ENCODE assay signal across 13 cellular contexts in genomic region chr3:182618981-182619591, GRCh38.
DNase-seq lines count a peak whose midpoint lies in the region; ATAC-seq, FAIRE-seq and TF ChIP-seq lines count a peak whose summit lies in the region.
"Had no signal": no experiment of that assay in that cellular context is flagged by ENCODE, and none has a peak within 500 bp of the region (broad histone marks: within the 10 kb centered on the region; RNA-seq: fewer than 3 reads in every experiment).

No MANE protein-coding gene starts in this region.

- H3K4me1 Mint-ChIP-seq in activated CD8-positive, alpha-beta T cell treated with anti-CD3 and anti-CD28 coated beads for 36 hours (ENCODE audit: low read depth) = no peaks in the 10 kb centered on the region
- H3K4me1 Mint-ChIP-seq in immature natural killer cell = no peaks in the 10 kb centered on the region

- TF ChIP-seq EP300 in SK-N-SH (IDR thresholded peaks at IDR 0.05; ENCODE audit: borderline replicate concordance in 1 of 2, low read depth in 1 of 2, low read length in 1 of 2) = no peak

- H3K27ac ChIP-seq in MM.1S (ENCODE audit: low read length) (peak overlapping the region; percentile 33; the same call in 1 of the 2 replicates), SK-N-SH (ENCODE audit: low read depth in 2 of 2, low read length in 1 of 2) (no peak overlapping the region), keratinocyte (ENCODE audit: control insufficient read depth, insufficient read depth, low read length) (peak overlapping the region; percentile 65)
- H3K27ac ChIP-seq: C4-2B, stomach had no signal

- POLR2A ChIA-PET in SK-N-SH (lab: Yijun Ruan, JAX) = no interaction called here
- POLR2A ChIA-PET in activated CD8-positive, alpha-beta T cell treated with anti-CD3 and anti-CD28 coated beads for 36 hours (lab: Charles Lee) = no interaction called here

- H4K20me1 ChIP-seq in MM.1S (ENCODE audit: insufficient read depth, low read length) (no peaks in the 10 kb centered on the region), SK-N-SH (ENCODE audit: insufficient read depth) (no peaks in the 10 kb centered on the region), keratinocyte (ENCODE audit: control insufficient read depth, extremely low read depth, insufficient read depth, low read length) (no peaks in the 10 kb centered on the region)

- peaks cover 4% of the 10 kb centered on the region for H3F3A ChIP-seq in MM.1S (ENCODE audit: insufficient read depth, low read length)
- no peaks in the 10 kb centered on the region for H3F3A ChIP-seq in SK-N-SH (replicated peaks; ENCODE audit: insufficient read depth)

- H3K4me2 ChIP-seq in MM.1S (ENCODE audit: low read depth, low read length) (peak overlapping the region; percentile 41), SK-N-SH (no peak overlapping the region), keratinocyte (ENCODE audit: control insufficient read depth, extremely low read depth, insufficient read depth, low read depth, low read length) (peak overlapping the region; percentile 42)

- H3K4me3 Mint-ChIP-seq in activated CD8-positive, alpha-beta T cell treated with anti-CD3 and anti-CD28 coated beads for 36 hours = no peak overlapping the region
- H3K4me3 Mint-ChIP-seq in immature natural killer cell = no peak overlapping the region
- H3K4me3 Mint-ChIP-seq: neural crest cell had no signal

- H3K27me3 ChIP-seq in MM.1S (replicated peaks; ENCODE audit: insufficient read depth, low read length) = no peaks in the 10 kb centered on the region
- H3K27me3 ChIP-seq in SK-N-SH (ENCODE audit: insufficient read depth) = no peaks in the 10 kb centered on the region
- no peaks in the 10 kb centered on the region for H3K27me3 ChIP-seq in keratinocyte (ENCODE audit: control insufficient read depth, extremely low read depth, insufficient read depth, low read length)
- H3K27me3 ChIP-seq: stomach had no signal

- no peaks in the 10 kb centered on the region for H3K9me3 Mint-ChIP-seq in activated CD8-positive, alpha-beta T cell treated with anti-CD3 and anti-CD28 coated beads for 36 hours
- peaks cover 0 to 2% (median 0%) of the 10 kb centered on the region in 6 donors for H3K9me3 Mint-ChIP-seq in immature natural killer cell
- H3K9me3 Mint-ChIP-seq: neural crest cell had no signal

- no peaks in the 10 kb centered on the region for H3K36me3 ChIP-seq in MM.1S (replicated peaks; ENCODE audit: insufficient read depth, low read length)
- no peaks in the 10 kb centered on the region for H3K36me3 ChIP-seq in SK-N-SH (replicated peaks in 1 of 2; ENCODE audit: control insufficient read depth in 1 of 2, insufficient read depth in 2 of 2, low read length in 1 of 2)
- no peaks in the 10 kb centered on the region for H3K36me3 ChIP-seq in keratinocyte (ENCODE audit: control insufficient read depth in 2 of 2, extremely low read depth in 1 of 2, insufficient read depth in 2 of 2, low read length in 2 of 2)
- H3K36me3 ChIP-seq: stomach had no signal

- dilution Hi-C loops in keratinocyte (cut with MboI; ENCODE audit: extremely low pct_ligation_motif_present, low sequenced_read_pairs) = no loop called here

- no peaks in the 10 kb centered on the region for H3K79me2 ChIP-seq in MM.1S (ENCODE audit: low read length)
- H3K79me2 ChIP-seq in SK-N-SH (ENCODE audit: insufficient read depth) = no peaks in the 10 kb centered on the region
- no peaks in the 10 kb centered on the region for H3K79me2 ChIP-seq in keratinocyte (ENCODE audit: control insufficient read depth, insufficient read depth, low read length)

- intact Hi-C loops in head of caudate nucleus (cut with DNase I) = loop anchor here (5.0 kb wide), 1 partner anchor 917 kb away; no protein-coding TSS in a partner anchor
- intact Hi-C loops in activated CD8-positive, alpha-beta T cell treated with anti-CD3 and anti-CD28 coated beads for 36 hours (cut with micrococcal nuclease) = no loop called here

- H3K4me1 ChIP-seq in MM.1S (ENCODE audit: low read length) (peaks cover 34% of the 10 kb centered on the region), SK-N-SH (ENCODE audit: control insufficient read depth in 1 of 2, insufficient read depth in 2 of 2, low read depth in 1 of 2, low read length in 1 of 2) (no peaks in the 10 kb centered on the region; a peak in 2 of 4 replicates), keratinocyte (ENCODE audit: control insufficient read depth, extremely low read depth, insufficient read depth, low read length) (peaks cover 23% of the 10 kb centered on the region)

- H3K9me2 ChIP-seq in MM.1S (replicated peaks; ENCODE audit: insufficient read depth, low read length) = no peaks in the 10 kb centered on the region
- H3K9me2 ChIP-seq in SK-N-SH = no peaks in the 10 kb centered on the region

- no peaks in the 10 kb centered on the region for H3K36me3 Mint-ChIP-seq in activated CD8-positive, alpha-beta T cell treated with anti-CD3 and anti-CD28 coated beads for 36 hours (ENCODE audit: low read depth)
- no peaks in the 10 kb centered on the region for H3K36me3 Mint-ChIP-seq in immature natural killer cell

- H3K9me3 ChIP-seq in MM.1S (replicated peaks; ENCODE audit: insufficient read depth, low read length) (no peaks in the 10 kb centered on the region), SK-N-SH (no peaks in the 10 kb centered on the region), keratinocyte (ENCODE audit: control insufficient read depth, low read depth, low read length) (no peaks in the 10 kb centered on the region)
- H3K9me3 ChIP-seq: stomach had no signal

- no peak for TF ChIP-seq RAD21 in SK-N-SH (IDR thresholded peaks at IDR 0.05; ENCODE audit: low read length)

- H3K27me3 Mint-ChIP-seq in activated CD8-positive, alpha-beta T cell treated with anti-CD3 and anti-CD28 coated beads for 36 hours = peaks cover 10% of the 10 kb centered on the region
- H3K27me3 Mint-ChIP-seq in immature natural killer cell (ENCODE audit: low read depth in 3 of 3) = peaks cover 0 to 9% (median 2%) of the 10 kb centered on the region in 3 donors

- no peak overlapping the region for H3K27ac Mint-ChIP-seq in activated CD8-positive, alpha-beta T cell treated with anti-CD3 and anti-CD28 coated beads for 36 hours
- no peak overlapping the region for H3K27ac Mint-ChIP-seq in immature natural killer cell

- peak overlapping the region; percentile 55 for H2AFZ ChIP-seq in MM.1S (ENCODE audit: low read length)
- H2AFZ ChIP-seq in SK-N-SH (ENCODE audit: low read depth) = no peak overlapping the region
- no peak overlapping the region for H2AFZ ChIP-seq in keratinocyte (ENCODE audit: control insufficient read depth, low read length)

- FAIRE-seq in keratinocyte (lab: Jason Lieb, UNC) = peak; percentile 76

- 51% methylated on average over 9 of the region's 9 CpGs for WGBS in SK-N-SH (ENCODE audit: low lambda C conversion rate)

- CTCF ChIA-PET in SK-N-SH (lab: Yijun Ruan, JAX) = interaction anchor here (1.1 to 1.5 kb wide), 4 partner anchors 27 to 1409 kb away, joined by 3 to 5 read pairs (median 3); no protein-coding TSS in a partner anchor
- CTCF ChIA-PET in activated CD8-positive, alpha-beta T cell treated with anti-CD3 and anti-CD28 coated beads for 36 hours (lab: Charles Lee) = no interaction called here

- H3K9ac ChIP-seq in MM.1S (ENCODE audit: low read length) (peak overlapping the region; percentile 13; the same call in 1 of the 2 replicates), SK-N-SH (no peak overlapping the region), keratinocyte (ENCODE audit: control insufficient read depth, extremely low read depth, insufficient read depth, low read length) (peak overlapping the region; percentile 55)

- no peak overlapping the region for H3K4me3 ChIP-seq in MM.1S (ENCODE audit: low read length)
- no peak overlapping the region for H3K4me3 ChIP-seq in SK-N-SH (ENCODE audit: low read depth in 2 of 2, low read length in 1 of 2)
- H3K4me3 ChIP-seq in keratinocyte (ENCODE audit: control insufficient read depth in 2 of 3, extremely low read depth in 1 of 3, insufficient read depth in 2 of 3, low read depth in 1 of 3, low read length in 3 of 3) = no peak overlapping the region
- H3K4me3 ChIP-seq: stomach had no signal

- ATAC-seq in GM18868 (IDR thresholded peaks at IDR 0.05; ENCODE audit: unreplicated experiment) = peak; percentile 45
- no peak for ATAC-seq in activated CD8-positive, alpha-beta T cell treated with anti-CD3 and anti-CD28 coated beads for 36 hours

- H3K9me1 ChIP-seq in keratinocyte (ENCODE audit: control insufficient read depth, extremely low read depth, insufficient read depth, low read length) = no peaks in the 10 kb centered on the region

- DNase-seq in MM.1S (peak; percentile 71), SK-N-SH (no peak), keratinocyte (ENCODE audit: low read depth, low spot score) (no peak), nucleus accumbens (lab: John Stamatoyannopoulos, UW) (no peak), head of caudate nucleus (no peak), immature natural killer cell (no peak)
- no peak for DNase-seq in activated CD8-positive, alpha-beta T cell treated with anti-CD3 and anti-CD28 coated beads for 36 hours
- DNase-seq: amniotic stem cell, NCI-H526, stomach had no signal

- TF ChIP-seq CTCF in MM.1S (IDR thresholded peaks at IDR 0.05; ENCODE audit: low read length) (no peak), SK-N-SH (IDR thresholded peaks at IDR 0.05) (no peak), keratinocyte (optimal IDR thresholded peaks at IDR 0.05 in 1 of 3, IDR thresholded peaks at IDR 0.05 in 1 of 3, conservative IDR thresholded peaks at IDR 0.05 in 1 of 3; ENCODE audit: extremely low read depth in 1 of 3, insufficient read depth in 2 of 3, low read length in 3 of 3) (no peak)
- no peak for TF ChIP-seq CTCF in activated CD8-positive, alpha-beta T cell treated with anti-CD3 and anti-CD28 coated beads for 36 hours (IDR thresholded peaks at IDR 0.05)

TF ChIP-seq in SK-N-SH, 30 proteins besides CTCF, POLR2A, EP300 and RAD21 (continues in another document):
- no peak for TF ChIP-seq FOXM1 (IDR thresholded peaks at IDR 0.05; ENCODE audit: low read depth)
- no peak for TF ChIP-seq CHD2 (IDR thresholded peaks at IDR 0.05; ENCODE audit: low read length, partially characterized antibody)
- peak; percentile 43; the same call in 1 of the 2 replicates for TF ChIP-seq PBX3 (IDR thresholded peaks at IDR 0.05)
- TF ChIP-seq USF1 (IDR thresholded peaks at IDR 0.05; ENCODE audit: borderline replicate concordance, low read depth) = no peak

Comparison
In these comparisons a context has a peak if more than half of its experiments do, and no peak if none do; other contexts are left out.
1. H3K27ac ChIP-seq: peak in MM.1S (single experiment) and keratinocyte (single experiment); none in SK-N-SH (0 of 2).